ENCODE assay signal across 26 cellular contexts in genomic region chr6:108160009-108160408, GRCh38. TPM values are rescaled to one million over a fixed set of nuclear protein-coding genes. Genes with fewer than 3 reads are reported as not detected.
DNase-seq lines count a peak whose midpoint lies in the region; ATAC-seq lines count a peak whose summit lies in the region.
"Had no signal": no experiment of that assay in that cellular context is flagged by ENCODE, and none has a peak within 500 bp of the region (broad histone marks: within the 10 kb centered on the region; RNA-seq: fewer than 3 reads in every experiment).

No MANE protein-coding gene starts in this region.

- DNase-seq in NCI-H1417 (lab: John Stamatoyannopoulos, UW) = peak in 2 of 3 experiments; percentile 37 to 83
- no peak for DNase-seq in NCI-H1417 treated with DMSO at 0.1 percent for 48 hours (lab: John Stamatoyannopoulos, UW)
- peak; percentile 50 for DNase-seq in H7
- no peak for DNase-seq in T-helper 17 cell
- DNase-seq in retina = peak; percentile 43
- DNase-seq in GF-D8 (lab: John Stamatoyannopoulos, UW) = no peak
- DNase-seq in NOMO-1 treated with DMSO at 0.1 percent for 48 hours (lab: John Stamatoyannopoulos, UW; ENCODE audit: unreplicated experiment) = no peak
- DNase-seq: CD8-positive, alpha-beta memory T cell; DMS 273 treated with DMSO at 0.1 percent for 48 hours; DMS79; EL; HFFc6; IMR-90; KG1; MG63; NCI-H187 treated with DMSO at 0.1 percent for 48 hours; NCI-H2227 treated with DMSO at 0.1 percent for 48 hours; NCI-H510A; PC-3; SJCRH30 had no signal

- no peaks in the 10 kb centered on the region for H3K9me3 ChIP-seq in T-helper 17 cell (ENCODE audit: control insufficient read depth, low read length, poor library complexity, severe bottlenecking)
- H3K9me3 ChIP-seq: HAP-1, MG63, SJCRH30 had no signal

- peaks cover 95% of the 10 kb centered on the region for H3K27me3 Mint-ChIP-seq in T-helper 17 cell

- H3K4me1 Mint-ChIP-seq in T-helper 17 cell = peaks cover 14% of the 10 kb centered on the region

- H3K4me3 Mint-ChIP-seq in T-helper 17 cell = peak overlapping the region; percentile 19
- H3K4me3 Mint-ChIP-seq: B cell; CD8-positive, alpha-beta memory T cell; HFFc6 had no signal

- no peak overlapping the region for H3K4me3 ChIP-seq in H7 (ENCODE audit: insufficient read depth, low read depth, low read length)
- H3K4me3 ChIP-seq: HAP-1, MG63, SJCRH30 had no signal

- H3K36me3 ChIP-seq in H7 (replicated peaks; ENCODE audit: control insufficient read depth, insufficient read depth, low read length) = no peaks in the 10 kb centered on the region
- H3K36me3 ChIP-seq: HAP-1, MG63, SJCRH30 had no signal

- no peak for ATAC-seq in T-helper 17 cell
- ATAC-seq: PC-3, Right ventricle myocardium inferior, SK-N-SH treated with all-trans-retinoic acid at 6 μM for 48 hours had no signal

- H3K36me3 Mint-ChIP-seq in T-helper 17 cell (ENCODE audit: low read depth) = peaks cover 6% of the 10 kb centered on the region

- no peak overlapping the region for H3K27ac Mint-ChIP-seq in T-helper 17 cell
- H3K27ac Mint-ChIP-seq: B cell; CD14-positive monocyte; CD8-positive, alpha-beta memory T cell; HFFc6 had no signal

- H3K27me3 ChIP-seq in H7 (ENCODE audit: control insufficient read depth, insufficient read depth, low read length) = peaks cover 100% of the 10 kb centered on the region
- H3K27me3 ChIP-seq: SJCRH30 had no signal

RNA-seq across cellular contexts. Expression of gene NR2E1, which starts 5.8 kb away (rescaled TPM):
- total RNA-seq in H7 (2014; rRNA removed; shearing (Covaris generic)) = not detected in 2 replicates
- not detected for total RNA-seq in T-helper 17 cell
- total RNA-seq: B cell; CD8-positive, alpha-beta memory T cell; HFFc6; IMR-90; Right ventricle myocardium inferior; RPMI7951 had no signal

Comparison
In these comparisons a context has a peak if more than half of its experiments do, and no peak if none do; other contexts are left out.
1. DNase-seq: peak in NCI-H1417 (2 of 3), H7 (single experiment) and retina (single experiment); none in NCI-H1417 treated with DMSO at 0.1 percent for 48 hours (single experiment), T-helper 17 cell (0 of 3), GF-D8 (single experiment) and NOMO-1 treated with DMSO at 0.1 percent for 48 hours (single experiment).